ENCODE assay signal across 1 cellular context in genomic region chr3:159029306-159030026, GRCh38.
TF ChIP-seq lines count a peak whose summit lies in the region.

No MANE protein-coding gene starts in this region.

TF ChIP-seq in WTC11, 78 proteins besides CTCF, POLR2A, EP300 and RAD21 (continued from another document):
- TF ChIP-seq, protein P1, sequence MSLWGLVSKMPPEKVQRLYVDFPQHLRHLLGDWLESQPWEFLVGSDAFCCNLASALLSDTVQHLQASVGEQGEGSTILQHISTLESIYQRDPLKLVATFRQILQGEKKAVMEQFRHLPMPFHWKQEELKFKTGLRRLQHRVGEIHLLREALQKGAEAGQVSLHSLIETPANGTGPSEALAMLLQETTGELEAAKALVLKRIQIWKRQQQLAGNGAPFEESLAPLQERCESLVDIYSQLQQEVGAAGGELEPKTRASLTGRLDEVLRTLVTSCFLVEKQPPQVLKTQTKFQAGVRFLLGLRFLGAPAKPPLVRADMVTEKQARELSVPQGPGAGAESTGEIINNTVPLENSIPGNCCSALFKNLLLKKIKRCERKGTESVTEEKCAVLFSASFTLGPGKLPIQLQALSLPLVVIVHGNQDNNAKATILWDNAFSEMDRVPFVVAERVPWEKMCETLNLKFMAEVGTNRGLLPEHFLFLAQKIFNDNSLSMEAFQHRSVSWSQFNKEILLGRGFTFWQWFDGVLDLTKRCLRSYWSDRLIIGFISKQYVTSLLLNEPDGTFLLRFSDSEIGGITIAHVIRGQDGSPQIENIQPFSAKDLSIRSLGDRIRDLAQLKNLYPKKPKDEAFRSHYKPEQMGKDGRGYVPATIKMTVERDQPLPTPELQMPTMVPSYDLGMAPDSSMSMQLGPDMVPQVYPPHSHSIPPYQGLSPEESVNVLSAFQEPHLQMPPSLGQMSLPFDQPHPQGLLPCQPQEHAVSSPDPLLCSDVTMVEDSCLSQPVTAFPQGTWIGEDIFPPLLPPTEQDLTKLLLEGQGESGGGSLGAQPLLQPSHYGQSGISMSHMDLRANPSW (CRISPR knock-in tag; conservative IDR thresholded peaks at IDR 0.05; ENCODE audit: low read depth): no peak
- TF ChIP-seq, protein P2, sequence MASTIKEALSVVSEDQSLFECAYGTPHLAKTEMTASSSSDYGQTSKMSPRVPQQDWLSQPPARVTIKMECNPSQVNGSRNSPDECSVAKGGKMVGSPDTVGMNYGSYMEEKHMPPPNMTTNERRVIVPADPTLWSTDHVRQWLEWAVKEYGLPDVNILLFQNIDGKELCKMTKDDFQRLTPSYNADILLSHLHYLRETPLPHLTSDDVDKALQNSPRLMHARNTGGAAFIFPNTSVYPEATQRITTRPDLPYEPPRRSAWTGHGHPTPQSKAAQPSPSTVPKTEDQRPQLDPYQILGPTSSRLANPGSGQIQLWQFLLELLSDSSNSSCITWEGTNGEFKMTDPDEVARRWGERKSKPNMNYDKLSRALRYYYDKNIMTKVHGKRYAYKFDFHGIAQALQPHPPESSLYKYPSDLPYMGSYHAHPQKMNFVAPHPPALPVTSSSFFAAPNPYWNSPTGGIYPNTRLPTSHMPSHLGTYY (CRISPR knock-in tag; IDR thresholded peaks at IDR 0.05): no peak
- no peak for TF ChIP-seq IRF1 (CRISPR knock-in tag; IDR thresholded peaks at IDR 0.05)
- TF ChIP-seq, protein P3, sequence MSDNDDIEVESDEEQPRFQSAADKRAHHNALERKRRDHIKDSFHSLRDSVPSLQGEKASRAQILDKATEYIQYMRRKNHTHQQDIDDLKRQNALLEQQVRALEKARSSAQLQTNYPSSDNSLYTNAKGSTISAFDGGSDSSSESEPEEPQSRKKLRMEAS (CRISPR knock-in tag; IDR thresholded peaks at IDR 0.05): no peak
- TF ChIP-seq NR1H2 (CRISPR knock-in tag; IDR thresholded peaks at IDR 0.05): no peak
- TF ChIP-seq ETV6 (CRISPR knock-in tag; IDR thresholded peaks at IDR 0.05): no peak
- TF ChIP-seq NR2C2 (CRISPR knock-in tag; IDR thresholded peaks at IDR 0.05): no peak
- no peak for TF ChIP-seq SMAD3 (CRISPR knock-in tag; IDR thresholded peaks at IDR 0.05; ENCODE audit: borderline replicate concordance)
- TF ChIP-seq ZNF138 (CRISPR knock-in tag; conservative IDR thresholded peaks at IDR 0.05): no peak
TF ChIP-seq in WTC11: peak in this region for 0.
